In genomic region chr10:22685926-22686325, GRCh38 we compare ENCODE assay signal across 21 cellular contexts. TPM values are rescaled to one million over a fixed set of nuclear protein-coding genes. Genes with fewer than 3 reads are reported as not detected.
DNase-seq lines count a peak whose midpoint lies in the region; ATAC-seq and TF ChIP-seq lines count a peak whose summit lies in the region.
"Had no signal": no experiment of that assay in that cellular context is flagged by ENCODE, and none has a peak within 500 bp of the region (broad histone marks: within the 10 kb centered on the region; RNA-seq: fewer than 3 reads in every experiment).

No MANE protein-coding gene starts in this region.

- ATAC-seq in CD8-positive, alpha-beta T cell: no peak
- ATAC-seq in T-cell (replicated peaks in 1 of 4) (no peak), natural killer cell (no peak), GM21390 (IDR thresholded peaks at IDR 0.05; ENCODE audit: unreplicated experiment) (no peak)
- ATAC-seq: activated T-helper 17 cell treated with anti-CD3 and anti-CD28 coated beads, Interleukin-2, amount 50 U/mL, for 72 hours; left lung had no signal

- POLR2A ChIA-PET in CD8-positive, alpha-beta T cell (lab: Charles Lee): no interaction called here
- POLR2A ChIA-PET in T-cell (lab: Charles Lee): interaction anchor here (0.6 kb wide), 2 partner anchors 14 to 1168 kb away, joined by 3 to 7 read pairs; no protein-coding TSS in a partner anchor
- POLR2A ChIA-PET in RWPE1 (lab: Yijun Ruan, JAX; ENCODE audit: low non-redundant PET): no interaction called here

- CTCF ChIA-PET in CD8-positive, alpha-beta T cell (lab: Charles Lee): interaction anchor here (1.2 to 1.4 kb wide), 2 partner anchors 31 to 112 kb away, joined by 4 to 7 read pairs; no protein-coding TSS in a partner anchor
- CTCF ChIA-PET in T-cell (lab: Charles Lee) (no interaction called here), RWPE1 (lab: Yijun Ruan, JAX) (no interaction called here)

- H3K9me3 Mint-ChIP-seq in CD8-positive, alpha-beta T cell: no peaks in the 10 kb centered on the region
- H3K9me3 Mint-ChIP-seq in T-cell: no peaks in the 10 kb centered on the region
- no peaks in the 10 kb centered on the region for H3K9me3 Mint-ChIP-seq in natural killer cell
- H3K9me3 Mint-ChIP-seq: activated CD4-positive, alpha-beta memory T cell treated with anti-CD3 and anti-CD28 coated beads, Interleukin-2, amount 10 ng/mL, durations not matched to agents 7 days and 5 days; activated T-helper 17 cell treated with anti-CD3 and anti-CD28 coated beads, Interleukin-2, amount 50 U/mL, for 72 hours had no signal

- H3K27me3 ChIP-seq in CD8-positive, alpha-beta T cell (ENCODE audit: insufficient read depth, low read length): no peaks in the 10 kb centered on the region
- no peaks in the 10 kb centered on the region for H3K27me3 ChIP-seq in ovary
- H3K27me3 ChIP-seq: BLaER1 treated with 17β-estradiol and CSF1 and Interleukin-3, amounts not matched to agents 10 nM and 100 nM; left lung; transverse colon had no signal

- peak overlapping the region; percentile 22 for H3K4me3 Mint-ChIP-seq in CD8-positive, alpha-beta T cell
- peak overlapping the region in 1 of 3 donors; percentile 40 for H3K4me3 Mint-ChIP-seq in T-cell
- H3K4me3 Mint-ChIP-seq in natural killer cell: peak overlapping the region; percentile 29
- H3K4me3 Mint-ChIP-seq: activated CD4-positive, alpha-beta memory T cell treated with anti-CD3 and anti-CD28 coated beads, Interleukin-2, amount 10 ng/mL, durations not matched to agents 7 days and 5 days had no signal

- no peak for TF ChIP-seq CTCF in CD8-positive, alpha-beta T cell (IDR thresholded peaks at IDR 0.05)
- TF ChIP-seq CTCF in fibroblast of pulmonary artery (IDR thresholded peaks at IDR 0.05; ENCODE audit: low read length, missing control alignments): no peak
- TF ChIP-seq CTCF in natural killer cell (IDR thresholded peaks at IDR 0.05): no peak
- no peak for TF ChIP-seq CTCF in RWPE1 (conservative IDR thresholded peaks at IDR 0.05; ENCODE audit: low read depth)
- TF ChIP-seq CTCF in ovary (IDR thresholded peaks at IDR 0.05): no peak

- H3K36me3 ChIP-seq in CD8-positive, alpha-beta T cell (ENCODE audit: insufficient read depth, low read length): no peaks in the 10 kb centered on the region
- no peaks in the 10 kb centered on the region for H3K36me3 ChIP-seq in ovary
- H3K36me3 ChIP-seq: left lung, transverse colon had no signal

- 70 to 77% (median 73%) methylated on average over 8 of the region's 8 CpGs for WGBS in ovary, 3 donors

- no peak for DNase-seq in CD8-positive, alpha-beta T cell
- DNase-seq in T-cell (no peak), fibroblast of pulmonary artery (ENCODE audit: low read depth) (peak; percentile 22), natural killer cell (no peak), RWPE1 (ENCODE audit: low spot score) (no peak), NCI-H1694 (lab: John Stamatoyannopoulos, UW) (no peak), ovary (no peak)
- DNase-seq: activated CD4-positive, alpha-beta memory T cell treated with anti-CD3 and anti-CD28 coated beads, Interleukin-2, amount 10 ng/mL, durations not matched to agents 7 days and 5 days; central memory CD4-positive, alpha-beta T cell; DMS79; Kasumi-1; left lung; NCI-H1417; NCI-H82; stimulated activated CD4-positive, alpha-beta T cell treated with anti-CD3 and anti-CD28 coated beads, Interleukin-12 subunit alpha, Interleukin-12 subunit beta, amount 100 ng/mL, for 4 hours; stimulated activated naive CD4-positive, alpha-beta T cell; transverse colon had no signal

- H3K36me3 Mint-ChIP-seq in CD8-positive, alpha-beta T cell: peaks cover 12% of the 10 kb centered on the region
- H3K36me3 Mint-ChIP-seq in T-cell: no peaks in the 10 kb centered on the region
- no peaks in the 10 kb centered on the region for H3K36me3 Mint-ChIP-seq in natural killer cell

- no peak for TF ChIP-seq EP300 in ovary (IDR thresholded peaks at IDR 0.05)

- H3K27ac Mint-ChIP-seq in CD8-positive, alpha-beta T cell: peak overlapping the region; percentile 98
- H3K27ac Mint-ChIP-seq in T-cell: peak overlapping the region; percentile 92 to 97
- H3K27ac Mint-ChIP-seq in natural killer cell: peak overlapping the region; percentile 92 to 99

- no peak for TF ChIP-seq POLR2A in ovary (IDR thresholded peaks at IDR 0.05)

- no peak overlapping the region for H3K4me3 ChIP-seq in CD8-positive, alpha-beta T cell (ENCODE audit: low read depth, low read length)
- H3K4me3 ChIP-seq in fibroblast of pulmonary artery (replicated peaks; ENCODE audit: low read depth, low read length): no peak overlapping the region
- no peak overlapping the region for H3K4me3 ChIP-seq in ovary
- H3K4me3 ChIP-seq: BLaER1 treated with 17β-estradiol and CSF1 and Interleukin-3, amounts not matched to agents 10 nM and 100 nM; left lung; transverse colon had no signal

- H3K27me3 Mint-ChIP-seq in CD8-positive, alpha-beta T cell (ENCODE audit: low read depth): no peaks in the 10 kb centered on the region
- no peaks in the 10 kb centered on the region for H3K27me3 Mint-ChIP-seq in T-cell
- H3K27me3 Mint-ChIP-seq in natural killer cell (ENCODE audit: low read depth in 2 of 2): no peaks in the 10 kb centered on the region
- H3K27me3 Mint-ChIP-seq: activated CD4-positive, alpha-beta memory T cell treated with anti-CD3 and anti-CD28 coated beads, Interleukin-2, amount 10 ng/mL, durations not matched to agents 7 days and 5 days; activated T-helper 17 cell treated with anti-CD3 and anti-CD28 coated beads, Interleukin-2, amount 50 U/mL, for 72 hours; progenitor cell of endocrine pancreas had no signal

- intact Hi-C loops in CD8-positive, alpha-beta T cell (cut with DNase I, micrococcal nuclease): loop anchor here (2.0 to 10.0 kb wide), 2 partner anchors 25 to 681 kb away; partner anchors contain the start of gene DNAJC1 (in 1 of the 2)
- intact Hi-C loops in natural killer cell (cut with micrococcal nuclease): no loop called here
- intact Hi-C loops in ovary (cut with DNase I): no loop called here

- peaks cover 96% of the 10 kb centered on the region for H3K4me1 Mint-ChIP-seq in CD8-positive, alpha-beta T cell (ENCODE audit: low read depth)
- H3K4me1 Mint-ChIP-seq in T-cell (peaks cover 94 to 96% (median 95%) of the 10 kb centered on the region in 3 donors), natural killer cell (peaks cover 89 to 90% of the 10 kb centered on the region in 2 donors)

- peaks cover 98% of the 10 kb centered on the region for H3K4me1 ChIP-seq in CD8-positive, alpha-beta T cell (ENCODE audit: insufficient read depth, low read length)
- H3K4me1 ChIP-seq in ovary (ENCODE audit: insufficient read depth): peaks cover 9% of the 10 kb centered on the region

- H3K27ac ChIP-seq in CD8-positive, alpha-beta T cell (ENCODE audit: low read depth, low read length): no peak overlapping the region
- H3K27ac ChIP-seq in RWPE1 (no peak overlapping the region), ovary (no peak overlapping the region)
- H3K27ac ChIP-seq: BLaER1 treated with 17β-estradiol and CSF1 and Interleukin-3, amounts not matched to agents 10 nM and 100 nM; transverse colon had no signal

- H3K9me3 ChIP-seq in CD8-positive, alpha-beta T cell (ENCODE audit: low read length): no peaks in the 10 kb centered on the region
- no peaks in the 10 kb centered on the region for H3K9me3 ChIP-seq in ovary
- H3K9me3 ChIP-seq: left lung, transverse colon had no signal

RNA-seq across cellular contexts. Expression of gene PIP4K2A, which starts 28.5 kb away (rescaled TPM):
- 10 to 100 TPM; 82.5 to 89.5 TPM for total RNA-seq in CD8-positive, alpha-beta T cell
- total RNA-seq in T-cell (100 to 1,000 TPM; 129 to 238 (median 160) TPM), natural killer cell (100 to 1,000 TPM; 311 to 423 (median 405) TPM), ovary (10 to 100 TPM in 5 of 7 donors, 1 to 10 TPM in 2; 4.3 to 27.0 (median 18.4) TPM)
- polyA plus RNA-seq in ovary: 10 to 100 TPM in 1 of 2 donors, 1 to 10 TPM in 1; 9.8 to 85.6 TPM

Comparison
In these comparisons a context has a peak if more than half of its experiments do, and no peak if none do; other contexts are left out.
1. POLR2A ChIA-PET loops: an anchor here in T-cell (0.6 kb wide); none called in CD8-positive, alpha-beta T cell and RWPE1.
2. intact Hi-C loops: an anchor here in CD8-positive, alpha-beta T cell (2.0 to 10.0 kb wide); none called in natural killer cell and ovary.